Comparison of ENCODE assay signal across 1 cellular context in the genomic region with DNA sequence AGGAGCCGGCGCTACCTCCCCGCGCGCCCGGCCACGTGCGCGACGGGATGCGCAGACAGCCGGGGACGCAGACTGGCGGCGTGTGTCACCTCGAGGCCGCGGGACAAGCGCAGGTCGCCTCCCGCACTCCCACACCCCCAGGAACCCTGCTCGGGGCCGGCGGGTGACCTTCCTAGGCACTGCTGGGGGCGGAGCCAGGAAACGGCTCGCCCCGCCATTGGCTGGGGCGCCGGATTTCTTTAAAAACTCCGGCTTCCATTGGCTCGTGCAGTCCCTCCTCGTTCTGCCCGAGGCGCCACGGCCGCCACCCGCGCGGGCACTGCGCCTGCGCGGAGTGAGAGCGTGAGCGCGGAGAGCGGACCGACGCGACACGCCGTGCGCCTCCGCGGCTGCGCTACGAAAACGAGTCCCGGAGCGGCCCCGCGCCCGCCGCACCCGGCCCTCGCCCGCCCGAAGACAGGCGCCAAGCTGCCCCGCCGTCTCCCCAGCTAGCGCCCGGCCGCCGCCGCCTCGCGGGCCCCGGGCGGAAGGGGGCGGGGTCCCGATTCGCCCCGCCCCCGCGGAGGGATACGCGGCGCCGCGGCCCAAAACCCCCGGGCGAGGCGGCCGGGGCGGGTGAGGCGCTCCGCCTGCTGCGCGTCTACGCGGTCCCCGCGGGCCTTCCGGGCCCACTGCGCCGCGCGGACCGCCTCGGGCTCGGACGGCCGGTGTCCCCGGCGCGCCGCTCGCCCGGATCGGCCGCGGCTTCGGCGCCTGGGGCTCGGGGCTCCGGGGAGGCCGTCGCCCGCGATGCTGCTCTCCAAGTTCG.
A peak's percentile ranks its signal among the peaks of the same experiment; 100 is the strongest.
TF ChIP-seq lines count a peak whose summit lies in the region.

PIM3 (plus strand) TSS at position 614 of the 808 bp plus-strand sequence; CDS start at position 790, 176 bp downstream.

TF ChIP-seq in HepG2, 621 proteins besides CTCF, POLR2A, EP300 and RAD21 (continued from another document and continues in another):
- TF ChIP-seq KIAA2018 (CRISPR knock-in tag; IDR thresholded peaks at IDR 0.05; ENCODE audit: borderline replicate concordance), result no peak
- peak; percentile 78 for TF ChIP-seq SPEN (CRISPR knock-in tag; IDR thresholded peaks at IDR 0.05; ENCODE audit: low read depth)
- peak; percentile 27 for TF ChIP-seq RNF2 (conservative IDR thresholded peaks at IDR 0.05; ENCODE audit: low read depth)
- no peak for TF ChIP-seq PAX8 (CRISPR knock-in tag; IDR thresholded peaks at IDR 0.05; ENCODE audit: borderline replicate concordance)
- TF ChIP-seq ZBTB3 (CRISPR knock-in tag; IDR thresholded peaks at IDR 0.05; ENCODE audit: borderline replicate concordance, low read depth), result 0 out of 2 replicates have a peak, but pooled peaks have one; percentile 54
- peak; percentile 42; the same call in 1 of the 2 replicates for TF ChIP-seq ZNF503 (CRISPR knock-in tag; IDR thresholded peaks at IDR 0.05)
- peak; percentile 96 for TF ChIP-seq ZNF879 (CRISPR knock-in tag; IDR thresholded peaks at IDR 0.05)
- TF ChIP-seq SIX1 (CRISPR knock-in tag; IDR thresholded peaks at IDR 0.05; ENCODE audit: borderline replicate concordance), result no peak
- TF ChIP-seq DPF2 (CRISPR knock-in tag; IDR thresholded peaks at IDR 0.05; ENCODE audit: borderline replicate concordance, low read depth), result no peak
- TF ChIP-seq MBD4 (IDR thresholded peaks at IDR 0.05; ENCODE audit: borderline replicate concordance, low read length), result no peak
- TF ChIP-seq NFIC (IDR thresholded peaks at IDR 0.05; ENCODE audit: low read length), result no peak
- peak; percentile 97; the same call in 1 of the 2 replicates for TF ChIP-seq ZMAT3 (CRISPR knock-in tag; conservative IDR thresholded peaks at IDR 0.05)
- TF ChIP-seq DNMT1 (CRISPR knock-in tag; IDR thresholded peaks at IDR 0.05), result 0 out of 2 replicates have a peak, but pooled peaks have one; percentile 60
- TF ChIP-seq, protein P1, sequence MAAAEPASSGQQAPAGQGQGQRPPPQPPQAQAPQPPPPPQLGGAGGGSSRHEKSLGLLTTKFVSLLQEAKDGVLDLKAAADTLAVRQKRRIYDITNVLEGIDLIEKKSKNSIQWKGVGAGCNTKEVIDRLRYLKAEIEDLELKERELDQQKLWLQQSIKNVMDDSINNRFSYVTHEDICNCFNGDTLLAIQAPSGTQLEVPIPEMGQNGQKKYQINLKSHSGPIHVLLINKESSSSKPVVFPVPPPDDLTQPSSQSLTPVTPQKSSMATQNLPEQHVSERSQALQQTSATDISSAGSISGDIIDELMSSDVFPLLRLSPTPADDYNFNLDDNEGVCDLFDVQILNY (CRISPR knock-in tag; conservative IDR thresholded peaks at IDR 0.05), result no peak; the same call in 1 of the 2 replicates
- TF ChIP-seq, protein P2, sequence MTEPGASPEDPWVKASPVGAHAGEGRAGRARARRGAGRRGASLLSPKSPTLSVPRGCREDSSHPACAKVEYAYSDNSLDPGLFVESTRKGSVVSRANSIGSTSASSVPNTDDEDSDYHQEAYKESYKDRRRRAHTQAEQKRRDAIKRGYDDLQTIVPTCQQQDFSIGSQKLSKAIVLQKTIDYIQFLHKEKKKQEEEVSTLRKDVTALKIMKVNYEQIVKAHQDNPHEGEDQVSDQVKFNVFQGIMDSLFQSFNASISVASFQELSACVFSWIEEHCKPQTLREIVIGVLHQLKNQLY (CRISPR knock-in tag; IDR thresholded peaks at IDR 0.05), result peak; percentile 54; the same call in 1 of the 2 replicates
- 0 out of 2 replicates have a peak, but pooled peaks have one; percentile 32 for TF ChIP-seq EEA1 (CRISPR knock-in tag; IDR thresholded peaks at IDR 0.05; ENCODE audit: borderline replicate concordance)
- 0 out of 2 replicates have a peak, but pooled peaks have one; percentile 85 for TF ChIP-seq PRMT3 (CRISPR knock-in tag; IDR thresholded peaks at IDR 0.05; ENCODE audit: borderline replicate concordance, low read depth)
- TF ChIP-seq, protein P3, sequence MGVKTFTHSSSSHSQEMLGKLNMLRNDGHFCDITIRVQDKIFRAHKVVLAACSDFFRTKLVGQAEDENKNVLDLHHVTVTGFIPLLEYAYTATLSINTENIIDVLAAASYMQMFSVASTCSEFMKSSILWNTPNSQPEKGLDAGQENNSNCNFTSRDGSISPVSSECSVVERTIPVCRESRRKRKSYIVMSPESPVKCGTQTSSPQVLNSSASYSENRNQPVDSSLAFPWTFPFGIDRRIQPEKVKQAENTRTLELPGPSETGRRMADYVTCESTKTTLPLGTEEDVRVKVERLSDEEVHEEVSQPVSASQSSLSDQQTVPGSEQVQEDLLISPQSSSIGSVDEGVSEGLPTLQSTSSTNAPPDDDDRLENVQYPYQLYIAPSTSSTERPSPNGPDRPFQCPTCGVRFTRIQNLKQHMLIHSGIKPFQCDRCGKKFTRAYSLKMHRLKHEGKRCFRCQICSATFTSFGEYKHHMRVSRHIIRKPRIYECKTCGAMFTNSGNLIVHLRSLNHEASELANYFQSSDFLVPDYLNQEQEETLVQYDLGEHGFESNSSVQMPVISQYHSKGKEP (CRISPR knock-in tag; IDR thresholded peaks at IDR 0.05), result peak; percentile 47; the same call in 1 of the 2 replicates
- TF ChIP-seq ZNF564 (CRISPR knock-in tag; IDR thresholded peaks at IDR 0.05), result peak; percentile 87
- TF ChIP-seq HNF4G (IDR thresholded peaks at IDR 0.05; ENCODE audit: borderline replicate concordance, low read depth, low read length), result peak; percentile 35; the same call in 1 of the 2 replicates
- TF ChIP-seq HNF4G (CRISPR knock-in tag; IDR thresholded peaks at IDR 0.05; ENCODE audit: borderline replicate concordance, low read depth), result no peak; the same call in 1 of the 2 replicates
- TF ChIP-seq ZNF256 (CRISPR knock-in tag; conservative IDR thresholded peaks at IDR 0.05), result 0 out of 2 replicates have a peak, but pooled peaks have one; percentile 40
- TF ChIP-seq, protein P4, sequence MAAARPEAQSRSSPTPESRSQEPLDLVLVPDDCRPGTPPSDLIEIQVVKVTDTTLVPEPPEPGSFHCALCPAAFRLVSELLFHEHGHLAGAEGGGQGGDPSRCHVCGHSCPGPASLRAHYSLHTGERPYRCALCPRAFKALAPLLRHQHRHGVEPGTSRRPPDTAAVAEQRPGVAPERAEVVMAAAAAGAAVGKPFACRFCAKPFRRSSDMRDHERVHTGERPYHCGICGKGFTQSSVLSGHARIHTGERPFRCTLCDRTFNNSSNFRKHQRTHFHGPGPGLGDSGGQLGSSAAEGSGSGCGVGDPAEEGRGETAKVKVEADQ (CRISPR knock-in tag; IDR thresholded peaks at IDR 0.05; ENCODE audit: borderline replicate concordance), result no peak
- TF ChIP-seq ZNF317 (CRISPR knock-in tag; IDR thresholded peaks at IDR 0.05), result no peak
- no peak for TF ChIP-seq ZFYVE20 (CRISPR knock-in tag; IDR thresholded peaks at IDR 0.05; ENCODE audit: borderline replicate concordance, low read depth)
- TF ChIP-seq GTF3A (CRISPR knock-in tag; conservative IDR thresholded peaks at IDR 0.05), result no peak
- no peak for TF ChIP-seq ZBTB8A (CRISPR knock-in tag; IDR thresholded peaks at IDR 0.05; ENCODE audit: borderline replicate concordance, low read depth)
- TF ChIP-seq ZNF296 (CRISPR knock-in tag; conservative IDR thresholded peaks at IDR 0.05), result no peak
- TF ChIP-seq MAF1 (CRISPR knock-in tag; IDR thresholded peaks at IDR 0.05; ENCODE audit: borderline replicate concordance), result peak; percentile 46; the same call in 1 of the 2 replicates
- TF ChIP-seq AGO1 (IDR thresholded peaks at IDR 0.05; ENCODE audit: low read depth, low read length, poor library complexity, severe bottlenecking), result peak; percentile 10
- TF ChIP-seq, protein P5, sequence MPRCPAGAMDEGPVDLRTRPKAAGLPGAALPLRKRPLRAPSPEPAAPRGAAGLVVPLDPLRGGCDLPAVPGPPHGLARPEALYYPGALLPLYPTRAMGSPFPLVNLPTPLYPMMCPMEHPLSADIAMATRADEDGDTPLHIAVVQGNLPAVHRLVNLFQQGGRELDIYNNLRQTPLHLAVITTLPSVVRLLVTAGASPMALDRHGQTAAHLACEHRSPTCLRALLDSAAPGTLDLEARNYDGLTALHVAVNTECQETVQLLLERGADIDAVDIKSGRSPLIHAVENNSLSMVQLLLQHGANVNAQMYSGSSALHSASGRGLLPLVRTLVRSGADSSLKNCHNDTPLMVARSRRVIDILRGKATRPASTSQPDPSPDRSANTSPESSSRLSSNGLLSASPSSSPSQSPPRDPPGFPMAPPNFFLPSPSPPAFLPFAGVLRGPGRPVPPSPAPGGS (CRISPR knock-in tag; IDR thresholded peaks at IDR 0.05), result no peak
- no peak for TF ChIP-seq RBAK (CRISPR knock-in tag; IDR thresholded peaks at IDR 0.05)
- peak; percentile 50; the same call in 1 of the 2 replicates for TF ChIP-seq ATF7-NPFF (CRISPR knock-in tag; IDR thresholded peaks at IDR 0.05; ENCODE audit: low read depth)
- 0 out of 2 replicates have a peak, but pooled peaks have one; percentile 14 for TF ChIP-seq HCFC1 (IDR thresholded peaks at IDR 0.05; ENCODE audit: low read depth, low read length)
- TF ChIP-seq ZNF792 (CRISPR knock-in tag; IDR thresholded peaks at IDR 0.05), result 0 out of 2 replicates have a peak, but pooled peaks have one; percentile 58
- 0 out of 2 replicates have a peak, but pooled peaks have one; percentile 33 for TF ChIP-seq ETV6 (CRISPR knock-in tag; conservative IDR thresholded peaks at IDR 0.05)
- 0 out of 2 replicates have a peak, but pooled peaks have one; percentile 21 for TF ChIP-seq HDAC2 (CRISPR knock-in tag; IDR thresholded peaks at IDR 0.05)
- 0 out of 2 replicates have a peak, but pooled peaks have one; percentile 26 for TF ChIP-seq IRX3 (CRISPR knock-in tag; IDR thresholded peaks at IDR 0.05; ENCODE audit: borderline replicate concordance, low read depth)
- TF ChIP-seq, protein P6, sequence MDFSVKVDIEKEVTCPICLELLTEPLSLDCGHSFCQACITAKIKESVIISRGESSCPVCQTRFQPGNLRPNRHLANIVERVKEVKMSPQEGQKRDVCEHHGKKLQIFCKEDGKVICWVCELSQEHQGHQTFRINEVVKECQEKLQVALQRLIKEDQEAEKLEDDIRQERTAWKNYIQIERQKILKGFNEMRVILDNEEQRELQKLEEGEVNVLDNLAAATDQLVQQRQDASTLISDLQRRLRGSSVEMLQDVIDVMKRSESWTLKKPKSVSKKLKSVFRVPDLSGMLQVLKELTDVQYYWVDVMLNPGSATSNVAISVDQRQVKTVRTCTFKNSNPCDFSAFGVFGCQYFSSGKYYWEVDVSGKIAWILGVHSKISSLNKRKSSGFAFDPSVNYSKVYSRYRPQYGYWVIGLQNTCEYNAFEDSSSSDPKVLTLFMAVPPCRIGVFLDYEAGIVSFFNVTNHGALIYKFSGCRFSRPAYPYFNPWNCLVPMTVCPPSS (IDR thresholded peaks at IDR 0.05), result no peak
- TF ChIP-seq SALL1 (CRISPR knock-in tag; IDR thresholded peaks at IDR 0.05), result no peak; the same call in none of the 2 replicates
- TF ChIP-seq SMYD3 (CRISPR knock-in tag; IDR thresholded peaks at IDR 0.05), result no peak
- TF ChIP-seq BRCA1 (CRISPR knock-in tag; IDR thresholded peaks at IDR 0.05), result no peak
